Comparison of ENCODE assay signal across 17 cellular contexts in genomic region chr6:106413016-106413415, GRCh38. TPM values are rescaled to one million over a fixed set of nuclear protein-coding genes. Genes with fewer than 3 reads are reported as not detected.
A peak's percentile ranks its signal among the peaks of the same experiment; 100 is the strongest.
DNase-seq lines count a peak whose midpoint lies in the region; ATAC-seq, FAIRE-seq and TF ChIP-seq lines count a peak whose summit lies in the region.
"Had no signal": no experiment of that assay in that cellular context is flagged by ENCODE, and none has a peak within 500 bp of the region (broad histone marks: within the 10 kb centered on the region; RNA-seq: fewer than 3 reads in every experiment).

No MANE protein-coding gene starts in this region.

- TF ChIP-seq CTCF in A673 (conservative IDR thresholded peaks at IDR 0.05; ENCODE audit: low read depth, low read length): no peak
- TF ChIP-seq CTCF in VCaP (conservative IDR thresholded peaks at IDR 0.05): no peak
- TF ChIP-seq CTCF in epithelial cell of esophagus (IDR thresholded peaks at IDR 0.05; ENCODE audit: insufficient read depth, low read depth, low read length, missing control alignments): no peak
- no peak for TF ChIP-seq CTCF in keratinocyte (optimal IDR thresholded peaks at IDR 0.05 in 1 of 3, IDR thresholded peaks at IDR 0.05 in 1 of 3, conservative IDR thresholded peaks at IDR 0.05 in 1 of 3; ENCODE audit: extremely low read depth in 1 of 3, insufficient read depth in 2 of 3, low read length in 3 of 3)

- H3K4me1 ChIP-seq in A673 (ENCODE audit: insufficient read depth, low read length, poor library complexity, severe bottlenecking) (peaks cover 43% of the 10 kb centered on the region), keratinocyte (ENCODE audit: control insufficient read depth, extremely low read depth, insufficient read depth, low read length) (peaks cover 5% of the 10 kb centered on the region), aorta (ENCODE audit: control insufficient read depth in 1 of 2, insufficient read depth in 2 of 2, low read length in 2 of 2) (no peaks in the 10 kb centered on the region)
- H3K4me1 ChIP-seq: A549 had no signal

- H3K27ac Mint-ChIP-seq in activated T-cell treated with anti-CD3 and anti-CD28 coated beads, Interleukin-2, amount 50 U/mL, for 24 hours: no peak overlapping the region
- H3K27ac Mint-ChIP-seq: CD8-positive, alpha-beta T cell; H9 had no signal

- H3K4me1 Mint-ChIP-seq in activated T-cell treated with anti-CD3 and anti-CD28 coated beads, Interleukin-2, amount 50 U/mL, for 24 hours (ENCODE audit: low read depth): no peaks in the 10 kb centered on the region

- H3K27ac ChIP-seq in A673 (ENCODE audit: low read depth, low read length, poor library complexity, severe bottlenecking): peak overlapping the region; percentile 79
- H3K27ac ChIP-seq in VCaP: peak overlapping the region; percentile 99
- no peak overlapping the region for H3K27ac ChIP-seq in keratinocyte (ENCODE audit: control insufficient read depth, insufficient read depth, low read length)
- H3K27ac ChIP-seq in aorta (ENCODE audit: low read depth in 1 of 2, low read length in 2 of 2): no peak overlapping the region
- H3K27ac ChIP-seq: 22Rv1, A549, BLaER1 had no signal

- no peak overlapping the region for H2AFZ ChIP-seq in keratinocyte (ENCODE audit: control insufficient read depth, low read length)

- BruUV-seq in A673 (replicated peaks; lab: Mats Ljungman, UMichigan): no TSS peak

- no peak overlapping the region for H3K4me2 ChIP-seq in keratinocyte (ENCODE audit: control insufficient read depth, extremely low read depth, insufficient read depth, low read depth, low read length)
- H3K4me2 ChIP-seq: A549, BLaER1 had no signal

- H3K9me3 ChIP-seq in A673 (ENCODE audit: low read depth, low read length, poor library complexity, severe bottlenecking) (no peaks in the 10 kb centered on the region), keratinocyte (ENCODE audit: control insufficient read depth, low read depth, low read length) (no peaks in the 10 kb centered on the region), aorta (ENCODE audit: control insufficient read depth, low read length) (no peaks in the 10 kb centered on the region)
- H3K9me3 ChIP-seq: A549 had no signal

- no peak for ATAC-seq in aorta (ENCODE audit: low FRiP score)
- ATAC-seq: A549; CD8-positive, alpha-beta T cell had no signal

- H4K20me1 ChIP-seq in keratinocyte (ENCODE audit: control insufficient read depth, extremely low read depth, insufficient read depth, low read length): no peaks in the 10 kb centered on the region
- H4K20me1 ChIP-seq: BLaER1 had no signal

- no peaks in the 10 kb centered on the region for H3K79me2 ChIP-seq in keratinocyte (ENCODE audit: control insufficient read depth, insufficient read depth, low read length)

- H3K9me3 Mint-ChIP-seq in activated T-cell treated with anti-CD3 and anti-CD28 coated beads, Interleukin-2, amount 50 U/mL, for 24 hours: no peaks in the 10 kb centered on the region
- H3K9me3 Mint-ChIP-seq: CD8-positive, alpha-beta T cell had no signal

- intact Hi-C loops in A673 (cut with micrococcal nuclease; ENCODE audit: unreplicated experiment): no loop called here
- intact Hi-C loops in aorta (cut with DNase I): no loop called here

- no peaks in the 10 kb centered on the region for H3K9me1 ChIP-seq in keratinocyte (ENCODE audit: control insufficient read depth, extremely low read depth, insufficient read depth, low read length)

- dilution Hi-C loops in keratinocyte (cut with MboI; ENCODE audit: extremely low pct_ligation_motif_present, low sequenced_read_pairs): no loop called here

- peak; percentile 9 for FAIRE-seq in keratinocyte (lab: Jason Lieb, UNC)
- FAIRE-seq: A549 had no signal

- no peaks in the 10 kb centered on the region for H3K36me3 Mint-ChIP-seq in activated T-cell treated with anti-CD3 and anti-CD28 coated beads, Interleukin-2, amount 50 U/mL, for 24 hours (ENCODE audit: low read depth)
- H3K36me3 Mint-ChIP-seq: CD8-positive, alpha-beta T cell had no signal

- H3K9ac ChIP-seq in keratinocyte (ENCODE audit: control insufficient read depth, extremely low read depth, insufficient read depth, low read length): no peak overlapping the region
- H3K9ac ChIP-seq: BLaER1 had no signal

- H3K27me3 ChIP-seq in A673 (replicated peaks; ENCODE audit: insufficient read depth, low read depth, low read length, poor library complexity) (no peaks in the 10 kb centered on the region), keratinocyte (ENCODE audit: control insufficient read depth, extremely low read depth, insufficient read depth, low read length) (no peaks in the 10 kb centered on the region), aorta (ENCODE audit: control insufficient read depth in 1 of 2, insufficient read depth in 2 of 2, low read length in 1 of 2) (no peaks in the 10 kb centered on the region)
- H3K27me3 ChIP-seq: BLaER1 had no signal

- H3K4me3 ChIP-seq in A673 (ENCODE audit: low read depth, low read length, poor library complexity, severe bottlenecking) (no peak overlapping the region), epithelial cell of esophagus (ENCODE audit: low read length) (no peak overlapping the region), keratinocyte (ENCODE audit: control insufficient read depth in 2 of 3, extremely low read depth in 1 of 3, insufficient read depth in 2 of 3, low read depth in 1 of 3, low read length in 3 of 3) (no peak overlapping the region), aorta (ENCODE audit: low read length in 2 of 2) (no peak overlapping the region)
- H3K4me3 ChIP-seq: A549, BLaER1 had no signal

- no peak overlapping the region for H3K4me3 Mint-ChIP-seq in activated T-cell treated with anti-CD3 and anti-CD28 coated beads, Interleukin-2, amount 50 U/mL, for 24 hours
- H3K4me3 Mint-ChIP-seq: CD8-positive, alpha-beta T cell; H9 had no signal

- H3K27me3 Mint-ChIP-seq in activated T-cell treated with anti-CD3 and anti-CD28 coated beads, Interleukin-2, amount 50 U/mL, for 24 hours: peaks cover 21% of the 10 kb centered on the region

- H3K36me3 ChIP-seq in A673 (ENCODE audit: insufficient read depth, low read length, poor library complexity, severe bottlenecking) (no peaks in the 10 kb centered on the region), keratinocyte (ENCODE audit: control insufficient read depth in 2 of 2, extremely low read depth in 1 of 2, insufficient read depth in 2 of 2, low read length in 2 of 2) (peaks cover 5% of the 10 kb centered on the region in 2 experiments), aorta (ENCODE audit: control insufficient read depth in 1 of 2, insufficient read depth in 2 of 2, low read length in 1 of 2) (no peaks in the 10 kb centered on the region)
- H3K36me3 ChIP-seq: BLaER1 had no signal

- CTCF ChIA-PET in A673 (lab: Charles Lee): interaction anchor here (0.6 to 0.8 kb wide), 2 partner anchors 52 to 125 kb away, joined by 4 read pairs; partner anchors contain the start of gene CRYBG1

- DNase-seq in A673 (ENCODE audit: low spot score): no peak
- DNase-seq in epithelial cell of esophagus (ENCODE audit: low read depth): peak; percentile 68
- no peak for DNase-seq in keratinocyte (ENCODE audit: low read depth, low spot score)
- no peak for DNase-seq in activated T-cell treated with anti-CD3 and anti-CD28 coated beads, Interleukin-2, amount 50 U/mL, for 24 hours
- DNase-seq in aorta: no peak
- DNase-seq in activated T-cell treated with anti-CD3 and anti-CD28 coated beads for 4 hours: no peak
- DNase-seq in kidney tubule cell (ENCODE audit: low spot score): no peak
- DNase-seq: Calu3; CD8-positive, alpha-beta T cell; DMS79 treated with DMSO at 0.1 percent for 48 hours; GF-D8; GOT3; H9 had no signal

- POLR2A ChIA-PET in A673 (lab: Charles Lee; ENCODE audit: low non-redundant PET): no interaction called here

RNA-seq across cellular contexts. Expression of gene CRYBG1, which starts 52.5 kb away (rescaled TPM):
- 2.9 and 3.9 TPM in 2 replicates for total RNA-seq in A673 (2021)
- 33.8 to 54.7 TPM (median 36.9 TPM) in 3 replicates for polyA plus RNA-seq in keratinocyte
- 60.7 TPM for polyA plus RNA-seq in keratinocyte (2011; ENCODE audit: low read depth)
- polyA plus RNA-seq in keratinocyte (2011; cell fraction: cytosol; rRNA removed): 20.3 and 32.0 TPM in 2 replicates
- polyA plus RNA-seq in keratinocyte (2011; cell fraction: nucleus; rRNA removed): 51.0 and 57.2 TPM in 2 replicates
- polyA plus RNA-seq in keratinocyte (2012; ENCODE audit: low replicate concordance): 32.0 and 53.1 TPM in 2 replicates
- 26.5 to 85.7 TPM (median 52.9 TPM) in 3 replicates for polyA minus RNA-seq in keratinocyte
- 36.6 TPM for polyA minus RNA-seq in keratinocyte (2011; cell fraction: cytosol; rRNA and poly(A)+ RNA removed)
- 61.8 and 116 TPM in 2 replicates for polyA minus RNA-seq in keratinocyte (2011; cell fraction: nucleus; rRNA and poly(A)+ RNA removed)
- 10 to 100 TPM in 1 of 2 donors, 1 to 10 TPM in 1; 6.2 to 12.7 TPM for total RNA-seq in aorta
- 1 to 10 TPM in 1 of 2 donors, under 1 TPM in 1; 0.41 to 5.4 TPM for polyA plus RNA-seq in aorta

Comparison
In these comparisons a context has a peak if more than half of its experiments do, and no peak if none do; other contexts are left out.
1. H3K27ac ChIP-seq: peak in A673 (single experiment) and VCaP (single experiment); none in keratinocyte (single experiment) and aorta (0 of 2).